In the genomic region with DNA sequence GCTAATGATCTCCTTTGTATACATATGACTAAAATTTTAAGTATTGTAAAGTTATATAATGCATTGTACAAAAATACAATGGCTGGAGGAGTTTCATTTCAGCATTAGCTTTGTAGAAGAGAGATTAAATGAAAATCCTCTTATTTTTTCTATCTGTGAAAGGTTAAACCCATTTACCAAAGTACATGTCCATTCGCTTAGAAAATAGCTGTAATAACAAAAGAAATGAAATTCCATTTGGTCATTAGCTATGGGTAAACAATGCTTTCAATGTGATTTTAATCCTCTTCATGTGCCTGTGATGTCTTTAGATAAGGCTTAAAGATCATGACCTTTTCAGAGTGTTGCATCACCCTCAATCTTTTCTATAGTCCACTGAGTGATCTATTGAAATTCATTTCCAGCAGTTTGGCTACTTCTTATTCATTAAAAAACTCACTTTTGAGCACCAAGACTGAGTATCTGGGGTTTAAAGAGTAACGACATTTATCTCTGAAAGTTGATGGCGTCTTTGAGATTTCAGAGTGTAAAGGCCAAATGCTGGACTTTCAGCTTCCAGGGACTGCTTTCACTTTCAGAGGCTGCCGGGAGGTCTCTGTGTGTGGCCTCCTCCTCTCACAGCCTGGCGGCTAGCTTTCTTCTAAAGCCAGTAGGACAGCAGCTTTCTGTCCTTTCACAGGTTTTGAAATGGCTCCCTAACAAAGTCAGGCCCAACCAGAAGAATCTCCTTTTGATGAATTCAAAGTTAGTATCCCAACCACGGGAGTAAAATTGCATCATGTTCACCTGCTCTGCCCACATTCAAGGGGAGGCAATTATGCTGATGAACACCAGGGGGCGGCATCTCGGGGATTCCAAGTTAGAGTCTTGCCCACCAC, we compare ENCODE assay signal across 9 cellular contexts.
DNase-seq lines count a peak whose midpoint lies in the region; ATAC-seq lines count a peak whose summit lies in the region.
"Had no signal": no experiment of that assay in that cellular context is flagged by ENCODE, and none has a peak within 500 bp of the region (broad histone marks: within the 10 kb centered on the region; RNA-seq: fewer than 3 reads in every experiment).

No MANE protein-coding gene starts in this region.

- CTCF ChIA-PET in activated CD8-positive, alpha-beta T cell treated with anti-CD3 and anti-CD28 coated beads, Interleukin-2, amount 10 ng/mL, durations not matched to agents 7 days and 5 days (lab: Charles Lee), result interaction anchor here (0.9 kb wide), 1 partner anchor 14 kb away, joined by 3 read pairs; no protein-coding TSS in a partner anchor
- CTCF ChIA-PET in CD8-positive, alpha-beta memory T cell (lab: Charles Lee), result no interaction called here

- peak; percentile 51 for ATAC-seq in activated CD8-positive, alpha-beta T cell treated with anti-CD3 and anti-CD28 coated beads, Interleukin-2, amount 10 ng/mL, durations not matched to agents 7 days and 5 days
- no peak for ATAC-seq in HG02763 (IDR thresholded peaks at IDR 0.05; ENCODE audit: unreplicated experiment)
- ATAC-seq: right cardiac atrium had no signal

- DNase-seq in activated CD4-positive, alpha-beta T cell treated with anti-CD3 and anti-CD28 coated beads, Interleukin-2, amount 10 ng/mL, durations not matched to agents 24 days and 14 days, result peak; percentile 56
- DNase-seq in activated CD4-positive, alpha-beta T cell treated with anti-CD3 and anti-CD28 coated beads, Interleukin-2, amount 50 U/mL, for 4 hours, result no peak
- DNase-seq in HuH-7 (ENCODE audit: low spot score) (peak; percentile 48), myocyte (ENCODE audit: low read depth) (peak; percentile 28), mucosa of gallbladder (ENCODE audit: low spot score) (no peak)
- DNase-seq in activated CD8-positive, alpha-beta T cell treated with anti-CD3 and anti-CD28 coated beads, Interleukin-2, amount 10 ng/mL, durations not matched to agents 7 days and 5 days, result peak; percentile 33
- no peak for DNase-seq in CD8-positive, alpha-beta memory T cell

- POLR2A ChIA-PET in activated CD8-positive, alpha-beta T cell treated with anti-CD3 and anti-CD28 coated beads, Interleukin-2, amount 10 ng/mL, durations not matched to agents 7 days and 5 days (lab: Charles Lee), result no interaction called here
- POLR2A ChIA-PET in CD8-positive, alpha-beta memory T cell (lab: Charles Lee), result no interaction called here

- H3K4me3 Mint-ChIP-seq in activated CD4-positive, alpha-beta T cell treated with anti-CD3 and anti-CD28 coated beads, Interleukin-2, amount 10 ng/mL, durations not matched to agents 24 days and 14 days, result no peak overlapping the region
- H3K4me3 Mint-ChIP-seq in activated CD8-positive, alpha-beta T cell treated with anti-CD3 and anti-CD28 coated beads, Interleukin-2, amount 10 ng/mL, durations not matched to agents 7 days and 5 days, result peak overlapping the region; percentile 22
- no peak overlapping the region for H3K4me3 Mint-ChIP-seq in CD8-positive, alpha-beta memory T cell

- intact Hi-C loops in activated CD4-positive, alpha-beta T cell treated with anti-CD3 and anti-CD28 coated beads, Interleukin-2, amount 10 ng/mL, durations not matched to agents 24 days and 14 days (cut with micrococcal nuclease), result no loop called here

- no peak overlapping the region for H3K4me3 ChIP-seq in CD8-positive, alpha-beta memory T cell (ENCODE audit: low read length)

- H3K27ac Mint-ChIP-seq in activated CD4-positive, alpha-beta T cell treated with anti-CD3 and anti-CD28 coated beads, Interleukin-2, amount 10 ng/mL, durations not matched to agents 24 days and 14 days, result no peak overlapping the region
- no peak overlapping the region for H3K27ac Mint-ChIP-seq in activated CD8-positive, alpha-beta T cell treated with anti-CD3 and anti-CD28 coated beads, Interleukin-2, amount 10 ng/mL, durations not matched to agents 7 days and 5 days
- no peak overlapping the region for H3K27ac Mint-ChIP-seq in CD8-positive, alpha-beta memory T cell

- H3K36me3 Mint-ChIP-seq in activated CD4-positive, alpha-beta T cell treated with anti-CD3 and anti-CD28 coated beads, Interleukin-2, amount 10 ng/mL, durations not matched to agents 24 days and 14 days (ENCODE audit: low read depth), result no peaks in the 10 kb centered on the region
- no peaks in the 10 kb centered on the region for H3K36me3 Mint-ChIP-seq in activated CD8-positive, alpha-beta T cell treated with anti-CD3 and anti-CD28 coated beads, Interleukin-2, amount 10 ng/mL, durations not matched to agents 7 days and 5 days (ENCODE audit: low read depth)
- H3K36me3 Mint-ChIP-seq in CD8-positive, alpha-beta memory T cell, result no peaks in the 10 kb centered on the region

- no peaks in the 10 kb centered on the region for H3K27me3 Mint-ChIP-seq in activated CD4-positive, alpha-beta T cell treated with anti-CD3 and anti-CD28 coated beads, Interleukin-2, amount 10 ng/mL, durations not matched to agents 24 days and 14 days
- no peaks in the 10 kb centered on the region for H3K27me3 Mint-ChIP-seq in activated CD8-positive, alpha-beta T cell treated with anti-CD3 and anti-CD28 coated beads, Interleukin-2, amount 10 ng/mL, durations not matched to agents 7 days and 5 days (ENCODE audit: low read depth)
- H3K27me3 Mint-ChIP-seq in CD8-positive, alpha-beta memory T cell, result no peaks in the 10 kb centered on the region

- H3K9me3 ChIP-seq in CD8-positive, alpha-beta memory T cell (ENCODE audit: low read length), result no peaks in the 10 kb centered on the region

- H3K4me1 Mint-ChIP-seq in activated CD4-positive, alpha-beta T cell treated with anti-CD3 and anti-CD28 coated beads, Interleukin-2, amount 10 ng/mL, durations not matched to agents 24 days and 14 days, result no peaks in the 10 kb centered on the region
- H3K4me1 Mint-ChIP-seq in activated CD8-positive, alpha-beta T cell treated with anti-CD3 and anti-CD28 coated beads, Interleukin-2, amount 10 ng/mL, durations not matched to agents 7 days and 5 days (ENCODE audit: low read depth), result no peaks in the 10 kb centered on the region
- no peaks in the 10 kb centered on the region for H3K4me1 Mint-ChIP-seq in CD8-positive, alpha-beta memory T cell

- H3K27me3 ChIP-seq in CD8-positive, alpha-beta memory T cell (ENCODE audit: insufficient read depth, low read length, poor library complexity, severe bottlenecking), result no peaks in the 10 kb centered on the region

- H3K4me1 ChIP-seq in CD8-positive, alpha-beta memory T cell (ENCODE audit: insufficient read depth, low read length), result no peaks in the 10 kb centered on the region

- no peaks in the 10 kb centered on the region for H3K9me3 Mint-ChIP-seq in activated CD4-positive, alpha-beta T cell treated with anti-CD3 and anti-CD28 coated beads, Interleukin-2, amount 10 ng/mL, durations not matched to agents 24 days and 14 days
- H3K9me3 Mint-ChIP-seq in activated CD8-positive, alpha-beta T cell treated with anti-CD3 and anti-CD28 coated beads, Interleukin-2, amount 10 ng/mL, durations not matched to agents 7 days and 5 days (ENCODE audit: insufficient read depth), result peaks cover 4% of the 10 kb centered on the region
- peaks cover 2 to 15% (median 4%) of the 10 kb centered on the region in 5 donors for H3K9me3 Mint-ChIP-seq in CD8-positive, alpha-beta memory T cell

- H3K27ac ChIP-seq in CD8-positive, alpha-beta memory T cell (ENCODE audit: low read depth, low read length), result no peak overlapping the region

- no peaks in the 10 kb centered on the region for H3K36me3 ChIP-seq in CD8-positive, alpha-beta memory T cell (ENCODE audit: insufficient read depth, low read length)

Comparison
In these comparisons a context has a peak if more than half of its experiments do, and no peak if none do; other contexts are left out.
1. DNase-seq: peak in activated CD4-positive, alpha-beta T cell treated with anti-CD3 and anti-CD28 coated beads, Interleukin-2, amount 10 ng/mL, durations not matched to agents 24 days and 14 days (single experiment), HuH-7 (single experiment), activated CD8-positive, alpha-beta T cell treated with anti-CD3 and anti-CD28 coated beads, Interleukin-2, amount 10 ng/mL, durations not matched to agents 7 days and 5 days (single experiment) and myocyte (single experiment); none in activated CD4-positive, alpha-beta T cell treated with anti-CD3 and anti-CD28 coated beads, Interleukin-2, amount 50 U/mL, for 4 hours (0 of 2), mucosa of gallbladder (single experiment) and CD8-positive, alpha-beta memory T cell (0 of 5).